Comparison of ENCODE assay signal across 1 cellular context in genomic region chr3:12663936-12664908, GRCh38.
TF ChIP-seq lines count a peak whose summit lies in the region.

Gene RAF1, minus strand, starts transcription at chr3:12664117. Its CDS starts 45,396 bp downstream, at chr3:12618721.

TF ChIP-seq in GM12878, 131 proteins besides CTCF, POLR2A, EP300 and RAD21 (continued from another document and continues in another):
- TF ChIP-seq ZNF687 (IDR thresholded peaks at IDR 0.05) (peak; percentile 59), MYB (IDR thresholded peaks at IDR 0.05; ENCODE audit: borderline replicate concordance, low read depth, low read length) (no peak), SUZ12 (IDR thresholded peaks at IDR 0.05; ENCODE audit: unreplicated experiment) (no peak), SREBF1 (IDR thresholded peaks at IDR 0.05; ENCODE audit: low read length) (no peak), E4F1 (IDR thresholded peaks at IDR 0.05; ENCODE audit: borderline replicate concordance, partially characterized antibody) (no peak), NKRF (conservative IDR thresholded peaks at IDR 0.05) (peak; percentile 50), MEF2A (IDR thresholded peaks at IDR 0.05; ENCODE audit: insufficient read depth, low read depth, low read length) (0 out of 2 replicates have a peak, but pooled peaks have one; percentile 18), E2F4 (IDR thresholded peaks at IDR 0.05; ENCODE audit: low read depth, low read length) (no peak), BCLAF1 (IDR thresholded peaks at IDR 0.05) (no peak), RUNX3 (IDR thresholded peaks at IDR 0.05; ENCODE audit: low read length) (peak; percentile 40), RBBP5 (conservative IDR thresholded peaks at IDR 0.05) (no peak; the same call in 1 of the 2 replicates), SMC3 (IDR thresholded peaks at IDR 0.05; ENCODE audit: borderline replicate concordance, low read length) (no peak), ZNF217 (IDR thresholded peaks at IDR 0.05) (no peak), HCFC1 (IDR thresholded peaks at IDR 0.05; ENCODE audit: low read length) (peak; percentile 75), HSF1 (IDR thresholded peaks at IDR 0.05; ENCODE audit: low read depth, low read length) (no peak), KLF5 (IDR thresholded peaks at IDR 0.05; ENCODE audit: partially characterized antibody) (peak; percentile 53), KAT2A (conservative IDR thresholded peaks at IDR 0.05; ENCODE audit: control insufficient read depth, low read depth, low read length) (no peak), PBX3 (IDR thresholded peaks at IDR 0.05; ENCODE audit: insufficient replicate concordance, low read depth, low read length) (no peak), TCF12 (IDR thresholded peaks at IDR 0.05; ENCODE audit: low read depth, low read length) (0 out of 2 replicates have a peak, but pooled peaks have one; percentile 4), ZNF622 (IDR thresholded peaks at IDR 0.05) (no peak), RB1 (IDR thresholded peaks at IDR 0.05; ENCODE audit: borderline replicate concordance) (peak; percentile 87; the same call in 1 of the 2 replicates), RELA (IDR thresholded peaks at IDR 0.05; ENCODE audit: borderline replicate concordance, partially characterized antibody) (peak; percentile 80), RAD51 (IDR thresholded peaks at IDR 0.05) (peak; percentile 55), NFYA (IDR thresholded peaks at IDR 0.05; ENCODE audit: borderline replicate concordance, low read depth, low read length) (no peak), TBL1XR1 (IDR thresholded peaks at IDR 0.05; ENCODE audit: low read depth, low read length) (no peak), MEF2B (IDR thresholded peaks at IDR 0.05; ENCODE audit: partially characterized antibody, poor library complexity, severe bottlenecking) (no peak), SPI1 (IDR thresholded peaks at IDR 0.05; ENCODE audit: borderline replicate concordance, insufficient read depth, low read depth, low read length) (no peak), JUND (IDR thresholded peaks at IDR 0.05; ENCODE audit: low read depth, low read length) (0 out of 2 replicates have a peak, but pooled peaks have one; percentile 20), MTA3 (IDR thresholded peaks at IDR 0.05; ENCODE audit: borderline replicate concordance, low read length) (no peak), ZSCAN29 (IDR thresholded peaks at IDR 0.05) (no peak), TAF1 (IDR thresholded peaks at IDR 0.05; ENCODE audit: borderline replicate concordance, low read depth, low read length) (peak; percentile 87), HDAC6 (IDR thresholded peaks at IDR 0.05; ENCODE audit: unreplicated experiment) (no peak), CREB1 (IDR thresholded peaks at IDR 0.05; ENCODE audit: low read depth) (peak; percentile 81), MLLT1 (IDR thresholded peaks at IDR 0.05) (peak; percentile 100), NR2F1 (conservative IDR thresholded peaks at IDR 0.05) (no peak; the same call in 1 of the 2 replicates), CHD2 (IDR thresholded peaks at IDR 0.05; ENCODE audit: borderline replicate concordance, low read depth, low read length) (0 out of 2 replicates have a peak, but pooled peaks have one; percentile 31), BCL11A (IDR thresholded peaks at IDR 0.05; ENCODE audit: low read depth, low read length) (no peak), LARP7 (IDR thresholded peaks at IDR 0.05) (peak; percentile 27; the same call in 1 of the 2 replicates), CEBPB (IDR thresholded peaks at IDR 0.05; ENCODE audit: borderline replicate concordance in 1 of 2, low read depth in 2 of 2, low read length in 2 of 2) (no peak), NRF1 (conservative IDR thresholded peaks at IDR 0.05; ENCODE audit: low read depth, low read length) (peak; percentile 60), MAX (IDR thresholded peaks at IDR 0.05; ENCODE audit: low read depth, low read length) (peak; percentile 65; the same call in 1 of the 2 replicates), CREM (IDR thresholded peaks at IDR 0.05; ENCODE audit: low read depth) (peak; percentile 82; the same call in 1 of the 2 replicates), HDGF (IDR thresholded peaks at IDR 0.05) (no peak), SRF (IDR thresholded peaks at IDR 0.05; ENCODE audit: low read depth in 2 of 2, low read length in 2 of 2) (peak; percentile 91 to 99)
- TF ChIP-seq, protein P1, sequence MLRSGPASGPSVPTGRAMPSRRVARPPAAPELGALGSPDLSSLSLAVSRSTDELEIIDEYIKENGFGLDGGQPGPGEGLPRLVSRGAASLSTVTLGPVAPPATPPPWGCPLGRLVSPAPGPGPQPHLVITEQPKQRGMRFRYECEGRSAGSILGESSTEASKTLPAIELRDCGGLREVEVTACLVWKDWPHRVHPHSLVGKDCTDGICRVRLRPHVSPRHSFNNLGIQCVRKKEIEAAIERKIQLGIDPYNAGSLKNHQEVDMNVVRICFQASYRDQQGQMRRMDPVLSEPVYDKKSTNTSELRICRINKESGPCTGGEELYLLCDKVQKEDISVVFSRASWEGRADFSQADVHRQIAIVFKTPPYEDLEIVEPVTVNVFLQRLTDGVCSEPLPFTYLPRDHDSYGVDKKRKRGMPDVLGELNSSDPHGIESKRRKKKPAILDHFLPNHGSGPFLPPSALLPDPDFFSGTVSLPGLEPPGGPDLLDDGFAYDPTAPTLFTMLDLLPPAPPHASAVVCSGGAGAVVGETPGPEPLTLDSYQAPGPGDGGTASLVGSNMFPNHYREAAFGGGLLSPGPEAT (IDR thresholded peaks at IDR 0.05; ENCODE audit: low read depth): peak; percentile 94
